ENCODE assay signal across 8 cellular contexts in genomic region chr11:6531267-6531752, GRCh38. TPM values are rescaled to one million over a fixed set of nuclear protein-coding genes. Genes with fewer than 3 reads are reported as not detected.
A peak's percentile ranks its signal among the peaks of the same experiment; 100 is the strongest.
DNase-seq lines count a peak whose midpoint lies in the region; ATAC-seq and TF ChIP-seq lines count a peak whose summit lies in the region.

No MANE protein-coding gene starts in this region.

- H3K4me1 ChIP-seq in OCI-LY7 (ENCODE audit: insufficient read depth, low read length, poor library complexity, severe bottlenecking) = peaks cover 7% of the 10 kb centered on the region

- peaks cover 21% of the 10 kb centered on the region; the same call in 1 of the 2 replicates for H3K36me3 ChIP-seq in OCI-LY7 (ENCODE audit: insufficient read depth, low read length)

- peaks cover 27% of the 10 kb centered on the region for H3K36me3 Mint-ChIP-seq in activated CD4-positive, alpha-beta T cell treated with anti-CD3 and anti-CD28 coated beads for 36 hours (ENCODE audit: low read depth)

- no peak for TF ChIP-seq POLR2A in lower leg skin (IDR thresholded peaks at IDR 0.05)

- H3K9me2 ChIP-seq in OCI-LY7 (ENCODE audit: insufficient read depth, low read length) = no peaks in the 10 kb centered on the region

- H4K20me1 ChIP-seq in OCI-LY7 (ENCODE audit: insufficient read depth, low read length) = no peaks in the 10 kb centered on the region

- H3K27me3 Mint-ChIP-seq in activated CD4-positive, alpha-beta T cell treated with anti-CD3 and anti-CD28 coated beads for 36 hours = no peaks in the 10 kb centered on the region

- no peak overlapping the region for H3K4me2 ChIP-seq in OCI-LY7 (ENCODE audit: low read length)

- H3K4me3 ChIP-seq in OCI-LY7 (ENCODE audit: low read depth, low read length, poor library complexity, severe bottlenecking) (no peak overlapping the region), lower leg skin (ENCODE audit: low read depth, poor library complexity, severe bottlenecking) (no peak overlapping the region)

- no peak overlapping the region for H2AFZ ChIP-seq in OCI-LY7 (ENCODE audit: low read length)

- H3K27ac ChIP-seq in OCI-LY7 (ENCODE audit: low read depth, low read length, poor library complexity, severe bottlenecking) = no peak overlapping the region

- peak; percentile 26 for DNase-seq in activated CD4-positive, alpha-beta T cell treated with anti-CD3 and anti-CD28 coated beads for 36 hours
- DNase-seq in activated CD4-positive, alpha-beta T cell treated with anti-CD3 and anti-CD28 coated beads, Interleukin-2, amount 50 U/mL, for 1 hour = no peak
- DNase-seq in OCI-LY7 (ENCODE audit: low spot score) = peak; percentile 50
- peak; percentile 76 for DNase-seq in dermis blood vessel endothelial cell
- DNase-seq in lung microvascular endothelial cell (ENCODE audit: low read depth in 2 of 2) = peak; percentile 61 to 64
- DNase-seq in lower leg skin (ENCODE audit: low spot score in 2 of 2) = no peak
- no peak for DNase-seq in NCI-H226

- H3K9me3 ChIP-seq in OCI-LY7 (ENCODE audit: low read length) = no peaks in the 10 kb centered on the region

- intact Hi-C loops in activated CD4-positive, alpha-beta T cell treated with anti-CD3 and anti-CD28 coated beads for 36 hours (cut with DNase I, micrococcal nuclease) = loop anchor here (1.0 to 5.0 kb wide), 7 partner anchors 49 to 226 kb away; partner anchors contain the start of genes MRPL17 (in 2 of the 2), ARFIP2 (in 1 of the 2), ILK (in 1 of the 2) and RRP8 (in 1 of the 2)
- intact Hi-C loops in OCI-LY7 (cut with micrococcal nuclease; ENCODE audit: unreplicated experiment) (loop anchor here (1.0 kb wide), 2 partner anchors 152 to 175 kb away; partner anchors contain the start of gene MRPL17), lower leg skin (cut with DNase I; ENCODE audit: low total_unique reads) (no loop called here)

- peak; percentile 71 for ATAC-seq in activated CD4-positive, alpha-beta T cell treated with anti-CD3 and anti-CD28 coated beads for 36 hours
- ATAC-seq in HG03280 (IDR thresholded peaks at IDR 0.05; ENCODE audit: unreplicated experiment) = peak; percentile 58

- POLR2A ChIA-PET in activated CD4-positive, alpha-beta T cell treated with anti-CD3 and anti-CD28 coated beads for 36 hours (lab: Charles Lee) = interaction anchor here (0.7 kb wide), 1 partner anchor 14 kb away, joined by 3 read pairs; no protein-coding TSS in a partner anchor
- POLR2A ChIA-PET in OCI-LY7 (lab: Charles Lee) = interaction anchor here (0.5 to 1.1 kb wide), 3 partner anchors 142 to 311 kb away, joined by 3 to 4 read pairs (median 3); no protein-coding TSS in a partner anchor

- no peak overlapping the region for H3K27ac Mint-ChIP-seq in activated CD4-positive, alpha-beta T cell treated with anti-CD3 and anti-CD28 coated beads for 36 hours

- H3K9me3 Mint-ChIP-seq in activated CD4-positive, alpha-beta T cell treated with anti-CD3 and anti-CD28 coated beads for 36 hours (ENCODE audit: low read depth) = no peaks in the 10 kb centered on the region

- WGBS in lower leg skin, 2 donors = 0% methylated on average over 1 of the region's 1 CpG

- H3K4me1 Mint-ChIP-seq in activated CD4-positive, alpha-beta T cell treated with anti-CD3 and anti-CD28 coated beads for 36 hours = peaks cover 11% of the 10 kb centered on the region

- no TSS peak for BruUV-seq in OCI-LY7 (replicated peaks; lab: Mats Ljungman, UMichigan)

- H3K4me3 Mint-ChIP-seq in activated CD4-positive, alpha-beta T cell treated with anti-CD3 and anti-CD28 coated beads for 36 hours = no peak overlapping the region

- CTCF ChIA-PET in activated CD4-positive, alpha-beta T cell treated with anti-CD3 and anti-CD28 coated beads for 36 hours (lab: Charles Lee) = interaction anchor here (0.8 to 5.0 kb wide), 38 partner anchors 9 to 1161 kb away, joined by 3 to 37 read pairs (median 4); partner anchors contain the start of gene MRPL17
- CTCF ChIA-PET in OCI-LY7 (lab: Charles Lee; ENCODE audit: unreplicated experiment) = interaction anchor here (0.6 to 1.7 kb wide), 7 partner anchors 112 to 223 kb away, joined by 3 to 6 read pairs (median 3); partner anchors contain the start of genes APBB1 and MRPL17

- H3K79me2 ChIP-seq in OCI-LY7 (ENCODE audit: insufficient read depth, low read depth, low read length) = no peaks in the 10 kb centered on the region

- TF ChIP-seq CTCF in OCI-LY7 (conservative IDR thresholded peaks at IDR 0.05; ENCODE audit: low read length) = peak; percentile 94
- TF ChIP-seq CTCF in lower leg skin (IDR thresholded peaks at IDR 0.05) = peak in 1 of 3 donors; percentile 65

RNA-seq across cellular contexts. Expression of gene DNHD1, which starts 34.2 kb away (rescaled TPM):
- 10 to 100 TPM; 20.9 to 21.0 TPM for total RNA-seq in activated CD4-positive, alpha-beta T cell treated with anti-CD3 and anti-CD28 coated beads for 36 hours
- total RNA-seq in OCI-LY7 (2014; rRNA removed; shearing (Covaris generic)) = 19.3 and 24.3 TPM in 2 replicates
- 52.7 and 56.6 TPM in 2 replicates for total RNA-seq in OCI-LY7 (2022)
- 2.6 and 5.1 TPM in 2 replicates for total RNA-seq in dermis blood vessel endothelial cell
- total RNA-seq in lung microvascular endothelial cell = 0.65 and 1.6 TPM in 2 replicates
- 10 to 100 TPM in 2 of 4 donors, 1 to 10 TPM in 2; 5.9 to 13.6 (median 8.4) TPM for total RNA-seq in lower leg skin

RNA-seq across cellular contexts. Expression of gene TIMM10B, which starts 50.0 kb away (rescaled TPM):
- total RNA-seq in activated CD4-positive, alpha-beta T cell treated with anti-CD3 and anti-CD28 coated beads for 36 hours = 10 to 100 TPM; 27.1 to 39.2 TPM
- 43.7 and 52.8 TPM in 2 replicates for total RNA-seq in OCI-LY7 (2014; rRNA removed; shearing (Covaris generic))
- 49.9 and 54.6 TPM in 2 replicates for total RNA-seq in OCI-LY7 (2022)
- 26.4 and 32.5 TPM in 2 replicates for total RNA-seq in dermis blood vessel endothelial cell
- 16.3 and 28.6 TPM in 2 replicates for total RNA-seq in lung microvascular endothelial cell
- total RNA-seq in lower leg skin = 10 to 100 TPM; 20.1 to 28.0 (median 21.9) TPM

RNA-seq across cellular contexts. Expression of gene ARFIP2, which starts 50.2 kb away (rescaled TPM):
- total RNA-seq in activated CD4-positive, alpha-beta T cell treated with anti-CD3 and anti-CD28 coated beads for 36 hours = 10 to 100 TPM; 36.7 to 40.3 TPM
- total RNA-seq in OCI-LY7 (2014; rRNA removed; shearing (Covaris generic)) = 40.7 and 55.9 TPM in 2 replicates
- total RNA-seq in OCI-LY7 (2022) (44.0 and 49.0 TPM in 2 replicates), dermis blood vessel endothelial cell (46.6 and 47.0 TPM in 2 replicates), lung microvascular endothelial cell (27.6 and 27.7 TPM in 2 replicates), lower leg skin (10 to 100 TPM; 56.6 to 77.5 (median 63.9) TPM)

RNA-seq across cellular contexts. Expression of gene TRIM3, which starts 57.6 kb away (rescaled TPM):
- 1 to 10 TPM; 3.8 to 4.2 TPM for total RNA-seq in activated CD4-positive, alpha-beta T cell treated with anti-CD3 and anti-CD28 coated beads for 36 hours
- 8.5 and 21.3 TPM in 2 replicates for total RNA-seq in OCI-LY7 (2014; rRNA removed; shearing (Covaris generic))
- total RNA-seq in OCI-LY7 (2022) = 14.7 and 15.5 TPM in 2 replicates
- 18.4 and 19.8 TPM in 2 replicates for total RNA-seq in dermis blood vessel endothelial cell
- total RNA-seq in lung microvascular endothelial cell = 15.3 and 21.6 TPM in 2 replicates
- total RNA-seq in lower leg skin = 10 to 100 TPM; 19.2 to 24.1 (median 22.4) TPM

Comparison
In these comparisons a context has a peak if more than half of its experiments do, and no peak if none do; other contexts are left out.
1. DNase-seq: peak in activated CD4-positive, alpha-beta T cell treated with anti-CD3 and anti-CD28 coated beads for 36 hours (single experiment), OCI-LY7 (single experiment), dermis blood vessel endothelial cell (single experiment) and lung microvascular endothelial cell (2 of 2); none in activated CD4-positive, alpha-beta T cell treated with anti-CD3 and anti-CD28 coated beads, Interleukin-2, amount 50 U/mL, for 1 hour (single experiment), lower leg skin (0 of 2) and NCI-H226 (single experiment).